ENCODE assay signal across 19 cellular contexts in genomic region chr1:217506878-217507277, GRCh38.
DNase-seq lines count a peak whose midpoint lies in the region; ATAC-seq and TF ChIP-seq lines count a peak whose summit lies in the region.
"Had no signal": no experiment of that assay in that cellular context is flagged by ENCODE, and none has a peak within 500 bp of the region (broad histone marks: within the 10 kb centered on the region; RNA-seq: fewer than 3 reads in every experiment).

No MANE protein-coding gene starts in this region.

- CTCF ChIA-PET in RWPE1 (lab: Yijun Ruan, JAX), result no interaction called here

- no peaks in the 10 kb centered on the region for H3K27me3 Mint-ChIP-seq in naive thymus-derived CD8-positive, alpha-beta T cell
- H3K27me3 Mint-ChIP-seq in activated naive CD8-positive, alpha-beta T cell treated with anti-CD3 and anti-CD28 coated beads for 36 hours, result no peaks in the 10 kb centered on the region
- H3K27me3 Mint-ChIP-seq: CD4-positive, alpha-beta memory T cell had no signal

- no peak overlapping the region for H3K4me3 ChIP-seq in heart right ventricle
- H3K4me3 ChIP-seq: ascending aorta, heart left ventricle, lung, thoracic aorta had no signal

- no peak overlapping the region for H3K4me3 Mint-ChIP-seq in naive thymus-derived CD8-positive, alpha-beta T cell
- H3K4me3 Mint-ChIP-seq in activated naive CD8-positive, alpha-beta T cell treated with anti-CD3 and anti-CD28 coated beads for 36 hours, result no peak overlapping the region
- H3K4me3 Mint-ChIP-seq: CD4-positive, alpha-beta memory T cell; T-helper 1 cell treated with Interleukin-12 subunit alpha and Interleukin-12 subunit beta and Interleukin-4 antibody, amounts not matched to agents 30 μg/mL and 1 μg/mL, for 36 hours had no signal

- H3K9me3 Mint-ChIP-seq in naive thymus-derived CD8-positive, alpha-beta T cell, result no peaks in the 10 kb centered on the region
- H3K9me3 Mint-ChIP-seq in activated naive CD8-positive, alpha-beta T cell treated with anti-CD3 and anti-CD28 coated beads for 36 hours, result no peaks in the 10 kb centered on the region
- H3K9me3 Mint-ChIP-seq: CD4-positive, alpha-beta memory T cell; T-helper 1 cell treated with Interleukin-12 subunit alpha and Interleukin-12 subunit beta and Interleukin-4 antibody, amounts not matched to agents 30 μg/mL and 1 μg/mL, for 36 hours had no signal

- no peaks in the 10 kb centered on the region for H3K9me3 ChIP-seq in heart right ventricle
- H3K9me3 ChIP-seq: ascending aorta, heart left ventricle, thoracic aorta had no signal

- ATAC-seq in naive thymus-derived CD8-positive, alpha-beta T cell, result no peak
- ATAC-seq in heart right ventricle, result no peak
- ATAC-seq: heart left ventricle had no signal

- H3K27ac Mint-ChIP-seq in naive thymus-derived CD8-positive, alpha-beta T cell, result no peak overlapping the region
- H3K27ac Mint-ChIP-seq in activated naive CD8-positive, alpha-beta T cell treated with anti-CD3 and anti-CD28 coated beads for 36 hours, result no peak overlapping the region
- H3K27ac Mint-ChIP-seq: CD4-positive, alpha-beta memory T cell; T-helper 1 cell treated with Interleukin-12 subunit alpha and Interleukin-12 subunit beta and Interleukin-4 antibody, amounts not matched to agents 30 μg/mL and 1 μg/mL, for 36 hours had no signal

- WGBS in heart right ventricle, 2 donors, result 96 to 98% methylated on average over 2 of the region's 2 CpGs

- DNase-seq in EL, result peak; percentile 29
- peak; percentile 59 for DNase-seq in HT1080 (ENCODE audit: low read depth)
- peak; percentile 20 for DNase-seq in RWPE1 (ENCODE audit: low spot score)
- DNase-seq in foreskin melanocyte, result peak; percentile 5
- no peak for DNase-seq in naive thymus-derived CD8-positive, alpha-beta T cell
- no peak for DNase-seq in heart right ventricle
- DNase-seq in activated naive CD8-positive, alpha-beta T cell treated with anti-CD3 and anti-CD28 coated beads for 36 hours, result no peak
- DNase-seq: CD4-positive, alpha-beta memory T cell; DMS79; heart left ventricle; NCI-H1092 treated with DMSO at 0.1 percent for 48 hours; nucleus accumbens; retina had no signal

- H3K4me1 Mint-ChIP-seq in naive thymus-derived CD8-positive, alpha-beta T cell, result no peaks in the 10 kb centered on the region
- H3K4me1 Mint-ChIP-seq in activated naive CD8-positive, alpha-beta T cell treated with anti-CD3 and anti-CD28 coated beads for 36 hours, result no peaks in the 10 kb centered on the region
- H3K4me1 Mint-ChIP-seq: CD4-positive, alpha-beta memory T cell had no signal

- POLR2A ChIA-PET in RWPE1 (lab: Yijun Ruan, JAX; ENCODE audit: low non-redundant PET), result no interaction called here
- POLR2A ChIA-PET in naive thymus-derived CD8-positive, alpha-beta T cell (lab: Charles Lee), result no interaction called here

- peaks cover 0 to 15% (median 0%) of the 10 kb centered on the region in 9 donors for H3K36me3 ChIP-seq in heart right ventricle
- H3K36me3 ChIP-seq: ascending aorta, thoracic aorta had no signal

- H3K36me3 Mint-ChIP-seq in naive thymus-derived CD8-positive, alpha-beta T cell, result peaks cover 6 to 34% (median 21%) of the 10 kb centered on the region in 3 donors
- peaks cover 17% of the 10 kb centered on the region for H3K36me3 Mint-ChIP-seq in activated naive CD8-positive, alpha-beta T cell treated with anti-CD3 and anti-CD28 coated beads for 36 hours

- no peaks in the 10 kb centered on the region for H3K27me3 ChIP-seq in heart right ventricle
- H3K27me3 ChIP-seq: ascending aorta, heart left ventricle had no signal

- intact Hi-C loops in heart right ventricle (cut with DNase I), result no loop called here

- TF ChIP-seq CTCF in RWPE1 (conservative IDR thresholded peaks at IDR 0.05; ENCODE audit: low read depth) (no peak), heart right ventricle (IDR thresholded peaks at IDR 0.05) (no peak)

- H3K4me1 ChIP-seq in heart right ventricle, result no peaks in the 10 kb centered on the region
- H3K4me1 ChIP-seq: ascending aorta, heart left ventricle had no signal

- H3K27ac ChIP-seq in RWPE1 (no peak overlapping the region), heart right ventricle (no peak overlapping the region)
- H3K27ac ChIP-seq: ascending aorta, heart left ventricle, KMS-11, thoracic aorta, VCaP had no signal

Comparison
In these comparisons a context has a peak if more than half of its experiments do, and no peak if none do; other contexts are left out.
1. DNase-seq: peak in EL (single experiment), HT1080 (single experiment), RWPE1 (single experiment) and foreskin melanocyte (single experiment); none in naive thymus-derived CD8-positive, alpha-beta T cell (0 of 10), heart right ventricle (0 of 2) and activated naive CD8-positive, alpha-beta T cell treated with anti-CD3 and anti-CD28 coated beads for 36 hours (single experiment).